In genomic region chr16:85173077-85173980, GRCh38 we compare ENCODE assay signal across 9 cellular contexts.
A peak's percentile ranks its signal among the peaks of the same experiment; 100 is the strongest.
DNase-seq lines count a peak whose midpoint lies in the region; TF ChIP-seq lines count a peak whose summit lies in the region.
"Had no signal": no experiment of that assay in that cellular context is flagged by ENCODE, and none has a peak within 500 bp of the region (broad histone marks: within the 10 kb centered on the region; RNA-seq: fewer than 3 reads in every experiment).

No MANE protein-coding gene starts in this region.

- CTCF ChIA-PET in RWPE1 (lab: Yijun Ruan, JAX) = interaction anchor here (0.7 to 1.1 kb wide), 4 partner anchors 9 to 72 kb away, joined by 3 to 5 read pairs (median 4); no protein-coding TSS in a partner anchor
- CTCF ChIA-PET in HEK293T (lab: Yijun Ruan, JAX) = interaction anchor here (0.6 to 1.7 kb wide), 10 partner anchors 10 to 58 kb away, joined by 3 to 8 read pairs (median 4); no protein-coding TSS in a partner anchor

- peak overlapping the region; percentile 68 for H3K27ac ChIP-seq in RWPE1

- intact Hi-C loops in posterior vena cava (cut with DNase I) (loop anchor here in 1 of 2 donors (5.0 to 10.0 kb wide), 2 partner anchors 56 to 61 kb away; no protein-coding TSS in a partner anchor), head of caudate nucleus (cut with DNase I) (no loop called here)

- DNase-seq in Daoy (ENCODE audit: low read depth) = peak; percentile 76
- DNase-seq in RWPE1 (ENCODE audit: low spot score) = peak; percentile 94
- DNase-seq in fibroblast of gingiva (ENCODE audit: low read depth) = peak; percentile 52
- peak; percentile 70 for DNase-seq in posterior vena cava (ENCODE audit: low spot score)
- DNase-seq in activated naive CD4-positive, alpha-beta T cell treated with anti-CD3 and anti-CD28 coated beads, Interleukin-2, amount 50 U/mL, for 16 hours = no peak
- no peak for DNase-seq in HEK293T (ENCODE audit: extremely low spot score)
- DNase-seq in globus pallidus (ENCODE audit: low spot score) = no peak
- DNase-seq in head of caudate nucleus = no peak
- DNase-seq: activated CD4-positive, alpha-beta memory T cell treated with anti-CD3 and anti-CD28 coated beads for 36 hours had no signal

- POLR2A ChIA-PET in RWPE1 (lab: Yijun Ruan, JAX; ENCODE audit: low non-redundant PET) (no interaction called here), HEK293T (lab: Yijun Ruan, JAX) (no interaction called here)

- TF ChIP-seq CTCF in RWPE1 (conservative IDR thresholded peaks at IDR 0.05; ENCODE audit: low read depth) = no peak

TF ChIP-seq in HEK293T, 16 proteins besides CTCF, POLR2A, EP300 and RAD21:
- TF ChIP-seq LEF1 (IDR thresholded peaks at IDR 0.05; ENCODE audit: borderline replicate concordance) (no peak), HDGF (IDR thresholded peaks at IDR 0.05; ENCODE audit: borderline replicate concordance) (no peak), SP1 (IDR thresholded peaks at IDR 0.05) (no peak)
- TF ChIP-seq, protein P1, sequence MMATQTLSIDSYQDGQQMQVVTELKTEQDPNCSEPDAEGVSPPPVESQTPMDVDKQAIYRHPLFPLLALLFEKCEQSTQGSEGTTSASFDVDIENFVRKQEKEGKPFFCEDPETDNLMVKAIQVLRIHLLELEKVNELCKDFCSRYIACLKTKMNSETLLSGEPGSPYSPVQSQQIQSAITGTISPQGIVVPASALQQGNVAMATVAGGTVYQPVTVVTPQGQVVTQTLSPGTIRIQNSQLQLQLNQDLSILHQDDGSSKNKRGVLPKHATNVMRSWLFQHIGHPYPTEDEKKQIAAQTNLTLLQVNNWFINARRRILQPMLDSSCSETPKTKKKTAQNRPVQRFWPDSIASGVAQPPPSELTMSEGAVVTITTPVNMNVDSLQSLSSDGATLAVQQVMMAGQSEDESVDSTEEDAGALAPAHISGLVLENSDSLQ (IDR thresholded peaks at IDR 0.05) = no peak

Comparison
In these comparisons a context has a peak if more than half of its experiments do, and no peak if none do; other contexts are left out.
1. DNase-seq: peak in Daoy (single experiment), RWPE1 (single experiment), fibroblast of gingiva (single experiment) and posterior vena cava (single experiment); none in activated naive CD4-positive, alpha-beta T cell treated with anti-CD3 and anti-CD28 coated beads, Interleukin-2, amount 50 U/mL, for 16 hours (single experiment), HEK293T (single experiment), globus pallidus (single experiment) and head of caudate nucleus (0 of 42).